In genomic region chr1:29447368-29447767, GRCh38 we compare ENCODE assay signal across 28 cellular contexts.
DNase-seq lines count a peak whose midpoint lies in the region; ATAC-seq and TF ChIP-seq lines count a peak whose summit lies in the region.
"Had no signal": no experiment of that assay in that cellular context is flagged by ENCODE, and none has a peak within 500 bp of the region (broad histone marks: within the 10 kb centered on the region; RNA-seq: fewer than 3 reads in every experiment).

No MANE protein-coding gene starts in this region.

- H3K9me2 ChIP-seq in SK-N-SH = no peaks in the 10 kb centered on the region

- peak overlapping the region in 1 of 2 experiments; percentile 74; a peak in 2 of 4 replicates for H3K27ac ChIP-seq in SK-N-SH (ENCODE audit: low read depth in 2 of 2, low read length in 1 of 2)
- H3K27ac ChIP-seq: 22Rv1; A549; BLaER1; BLaER1 treated with 17β-estradiol and CSF1 and Interleukin-3, amounts not matched to agents 10 nM and 100 nM; C4-2B had no signal

- H3K9me3 ChIP-seq in SK-N-SH = no peaks in the 10 kb centered on the region
- H3K9me3 ChIP-seq: A549; BE2C; BLaER1; BLaER1 treated with 17β-estradiol and CSF1 and Interleukin-3, amounts not matched to agents 10 nM and 100 nM; Caco-2 had no signal

- H3K4me3 ChIP-seq in SK-N-SH (ENCODE audit: low read depth in 2 of 2, low read length in 1 of 2) = no peak overlapping the region
- H3K4me3 ChIP-seq: A549; BLaER1; BLaER1 treated with 17β-estradiol and CSF1 and Interleukin-3, amounts not matched to agents 10 nM and 100 nM had no signal

- POLR2A ChIA-PET in SK-N-SH (lab: Yijun Ruan, JAX) = no interaction called here

- no peaks in the 10 kb centered on the region for H3K27me3 ChIP-seq in SK-N-SH (ENCODE audit: insufficient read depth)
- H3K27me3 ChIP-seq: BE2C; BLaER1; BLaER1 treated with 17β-estradiol and CSF1 and Interleukin-3, amounts not matched to agents 10 nM and 100 nM had no signal

- H3K79me2 ChIP-seq in SK-N-SH (ENCODE audit: insufficient read depth) = no peaks in the 10 kb centered on the region

- no peak overlapping the region for H3K9ac ChIP-seq in SK-N-SH
- H3K9ac ChIP-seq: BLaER1; BLaER1 treated with 17β-estradiol and CSF1 and Interleukin-3, amounts not matched to agents 10 nM and 100 nM had no signal

- no peaks in the 10 kb centered on the region for H3K36me3 ChIP-seq in SK-N-SH (replicated peaks in 1 of 2; ENCODE audit: control insufficient read depth in 1 of 2, insufficient read depth in 2 of 2, low read length in 1 of 2)
- H3K36me3 ChIP-seq: BE2C; BLaER1; BLaER1 treated with 17β-estradiol and CSF1 and Interleukin-3, amounts not matched to agents 10 nM and 100 nM had no signal

- no peak for TF ChIP-seq CTCF in SK-N-SH (IDR thresholded peaks at IDR 0.05)

- DNase-seq in SK-N-SH = no peak
- DNase-seq in activated effector memory CD4-positive, alpha-beta T cell treated with anti-CD3 and anti-CD28 coated beads, Interleukin-2, amount 50 U/mL, for 16 hours = peak; percentile 25
- no peak for DNase-seq in activated effector memory CD4-positive, alpha-beta T cell treated with Interleukin-2 at 50 U/mL for 16 hours
- DNase-seq: 8988T; ACHN; AML-193; BE2C; C1 segment of cervical spinal cord; Caco-2; Calu3; CD4-positive, alpha-beta memory T cell; CD4-positive, CD25-positive, alpha-beta regulatory T cell; CD8-positive, alpha-beta memory T cell; CD8-positive, alpha-beta T cell; COR-L47; DMS 273 treated with DMSO at 0.1 percent for 48 hours; DMS153; DMS53; DMS79; DMS79 treated with DMSO at 0.1 percent for 48 hours; DND-41; EL had no signal

- peak in 1 of 2 experiments; percentile 73; a peak in 1 of 4 replicates for TF ChIP-seq EP300 in SK-N-SH (IDR thresholded peaks at IDR 0.05; ENCODE audit: borderline replicate concordance in 1 of 2, low read depth in 1 of 2, low read length in 1 of 2)

- ATAC-seq in SK-N-SH treated with all-trans-retinoic acid at 6 μM for 48 hours = no peak
- ATAC-seq: A549; CD8-positive, alpha-beta T cell had no signal

- H3K4me2 ChIP-seq in SK-N-SH = no peak overlapping the region
- H3K4me2 ChIP-seq: A549; BLaER1; BLaER1 treated with 17β-estradiol and CSF1 and Interleukin-3, amounts not matched to agents 10 nM and 100 nM had no signal

- peaks cover 0 to 77% of the 10 kb centered on the region in 2 experiments; a peak in 2 of 4 replicates for H3K4me1 ChIP-seq in SK-N-SH (ENCODE audit: control insufficient read depth in 1 of 2, insufficient read depth in 2 of 2, low read depth in 1 of 2, low read length in 1 of 2)
- H3K4me1 ChIP-seq: A549, BE2C, BLaER1, Caco-2 had no signal

- 59% methylated on average over 3 of the region's 3 CpGs for WGBS in SK-N-SH (ENCODE audit: low lambda C conversion rate)

- CTCF ChIA-PET in SK-N-SH (lab: Yijun Ruan, JAX) = interaction anchor here (1.1 kb wide), 1 partner anchor 13 kb away, joined by 3 read pairs; no protein-coding TSS in a partner anchor

- no peak overlapping the region for H2AFZ ChIP-seq in SK-N-SH (ENCODE audit: low read depth)

- H3F3A ChIP-seq in SK-N-SH (replicated peaks; ENCODE audit: insufficient read depth) = no peaks in the 10 kb centered on the region

- H4K20me1 ChIP-seq in SK-N-SH (ENCODE audit: insufficient read depth) = no peaks in the 10 kb centered on the region
- H4K20me1 ChIP-seq: BLaER1 had no signal

- peak; percentile 2; the same call in 1 of the 2 replicates for TF ChIP-seq RAD21 in SK-N-SH (IDR thresholded peaks at IDR 0.05; ENCODE audit: low read length)

TF ChIP-seq in SK-N-SH, 30 proteins besides CTCF, POLR2A, EP300 and RAD21:
- peak; percentile 43 for TF ChIP-seq GATA2 (CRISPR knock-in tag; IDR thresholded peaks at IDR 0.05)
- TF ChIP-seq REST (IDR thresholded peaks at IDR 0.05; ENCODE audit: low read depth, low read length) = no peak
- TF ChIP-seq RCOR1 (IDR thresholded peaks at IDR 0.05; ENCODE audit: low read length) = peak; percentile 35; the same call in 1 of the 2 replicates

TF ChIP-seq in SK-N-SH treated with all-trans-retinoic acid at 6 μM for 48 hours, 23 proteins besides CTCF, POLR2A, EP300 and RAD21:
- TF ChIP-seq ARNTL (CRISPR knock-in tag; IDR thresholded peaks at IDR 0.05; ENCODE audit: borderline replicate concordance, low read depth) (no peak), TSHZ2 (CRISPR knock-in tag; IDR thresholded peaks at IDR 0.05) (no peak), SNAI2 (CRISPR knock-in tag; IDR thresholded peaks at IDR 0.05) (no peak), POU6F1 (CRISPR knock-in tag; IDR thresholded peaks at IDR 0.05; ENCODE audit: borderline replicate concordance, low read depth) (no peak), ZFP3 (CRISPR knock-in tag; IDR thresholded peaks at IDR 0.05) (no peak), ESRRG (CRISPR knock-in tag; IDR thresholded peaks at IDR 0.05) (no peak), ZC3H10 (CRISPR knock-in tag; IDR thresholded peaks at IDR 0.05) (no peak), ZNF70 (CRISPR knock-in tag; IDR thresholded peaks at IDR 0.05) (no peak), RARB (CRISPR knock-in tag; IDR thresholded peaks at IDR 0.05) (no peak), PATZ1 (CRISPR knock-in tag; IDR thresholded peaks at IDR 0.05; ENCODE audit: borderline replicate concordance) (no peak)
